23 cellular contexts compared by ENCODE assay signal in genomic region chr5:32067774-32068173, GRCh38.
"Had no signal": no experiment of that assay in that cellular context is flagged by ENCODE, and none has a peak within 500 bp of the region (broad histone marks: within the 10 kb centered on the region; RNA-seq: fewer than 3 reads in every experiment).

No MANE protein-coding gene starts in this region.

- DNase-seq: colonic mucosa; cortex of kidney; effector CD8-positive, alpha-beta T cell; effector memory CD8-positive, alpha-beta T cell; endodermal cell; erythroblast; esophagus squamous epithelium; foreskin fibroblast; foreskin melanocyte; gastrocnemius medialis; glutamatergic neuron; heart right ventricle; hippocampal formation; left cardiac atrium; left ventricle myocardium inferior; lower lobe of right lung; mesenchymal stem cell; mucosa of descending colon had no signal

- H3K36me3 ChIP-seq: colonic mucosa had no signal

- H3K4me1 ChIP-seq: colonic mucosa, gastrocnemius medialis, lower lobe of right lung had no signal

- H3K4me3 ChIP-seq: colonic mucosa, esophagus squamous epithelium, gastrocnemius medialis, heart right ventricle, left ventricle myocardium inferior, lower lobe of right lung, mucosa of descending colon had no signal

- H3K27ac ChIP-seq: colonic mucosa, epithelial cell of prostate, esophagus squamous epithelium, gastrocnemius medialis, heart right ventricle, left ventricle myocardium inferior, lower lobe of right lung had no signal

- ATAC-seq: effector memory CD8-positive, alpha-beta T cell; esophagus mucosa; gastrocnemius medialis; heart right ventricle; left cardiac atrium; lower lobe of right lung; mucosa of descending colon had no signal

- FAIRE-seq: endometrium, islet of Langerhans, keratinocyte had no signal

- H3K9me3 ChIP-seq: colonic mucosa, esophagus squamous epithelium, gastrocnemius medialis, heart right ventricle, left ventricle myocardium inferior, lower lobe of right lung, mucosa of descending colon had no signal

- H3K27me3 ChIP-seq: colonic mucosa, esophagus squamous epithelium, gastrocnemius medialis, heart right ventricle had no signal
